In the genomic region with DNA sequence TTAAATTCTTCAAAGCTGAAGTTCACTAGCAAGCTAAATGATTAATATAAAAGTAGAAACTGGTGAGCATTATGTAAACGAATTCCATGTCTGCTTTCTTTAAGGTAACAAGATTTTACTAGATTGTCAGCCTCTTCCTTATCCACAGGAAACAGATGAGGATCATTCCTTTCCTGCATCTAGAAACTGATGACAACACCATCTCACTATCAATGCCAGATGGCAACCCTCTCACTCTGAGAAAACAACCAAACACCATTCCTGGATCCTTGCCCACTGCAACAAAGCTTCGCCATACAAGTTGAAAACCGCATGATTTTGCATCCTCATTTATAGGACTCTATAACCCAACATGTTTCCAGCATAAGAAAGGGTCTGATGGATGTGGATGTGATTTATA, we compare ENCODE assay signal across 12 cellular contexts.
DNase-seq lines count a peak whose midpoint lies in the region; ATAC-seq and TF ChIP-seq lines count a peak whose summit lies in the region.
"Had no signal": no experiment of that assay in that cellular context is flagged by ENCODE, and none has a peak within 500 bp of the region (broad histone marks: within the 10 kb centered on the region; RNA-seq: fewer than 3 reads in every experiment).

No MANE protein-coding gene starts in this region.

- ATAC-seq in WTC11 (no peak), GM21526 (IDR thresholded peaks at IDR 0.05; ENCODE audit: low FRiP score, unreplicated experiment) (no peak), GM18502 (IDR thresholded peaks at IDR 0.05; ENCODE audit: poor library complexity, unreplicated experiment) (no peak), GM18907 (IDR thresholded peaks at IDR 0.05; ENCODE audit: unreplicated experiment) (no peak)
- ATAC-seq: mucosa of descending colon had no signal

- WGBS in hepatocyte (ENCODE audit: low lambda C conversion rate, missing lambda C conversion rate): 52% methylated on average over 3 of the region's 3 CpGs

- peaks cover 28% of the 10 kb centered on the region for H3K4me1 Mint-ChIP-seq in WTC11

- CTCF ChIA-PET in BJ (lab: Yijun Ruan, JAX) (no interaction called here), WTC11 (lab: Charles Lee) (no interaction called here)

- no peaks in the 10 kb centered on the region for H3K27me3 Mint-ChIP-seq in WTC11 (ENCODE audit: low read depth)

- no peak overlapping the region for H3K4me2 ChIP-seq in hepatocyte

- H3K27ac Mint-ChIP-seq in WTC11: no peak overlapping the region

- TF ChIP-seq CTCF in BJ (IDR thresholded peaks at IDR 0.05; ENCODE audit: insufficient read depth, low read depth, low read length): no peak
- TF ChIP-seq CTCF in WTC11 (IDR thresholded peaks at IDR 0.05): no peak
- TF ChIP-seq CTCF in hepatocyte (IDR thresholded peaks at IDR 0.05; ENCODE audit: poor library complexity): no peak

- peaks cover 19% of the 10 kb centered on the region for H3K4me1 ChIP-seq in hepatocyte (ENCODE audit: insufficient read depth)

- H2AFZ ChIP-seq in hepatocyte: no peak overlapping the region

- H3K27me3 ChIP-seq in BJ (ENCODE audit: control insufficient read depth, insufficient read depth, low read length): no peaks in the 10 kb centered on the region
- H3K27me3 ChIP-seq in hepatocyte: no peaks in the 10 kb centered on the region
- H3K27me3 ChIP-seq: tibial artery had no signal

- H3K36me3 ChIP-seq in BJ (ENCODE audit: control insufficient read depth, insufficient read depth, low read length) (peaks cover 5% of the 10 kb centered on the region; the same call in 1 of the 2 replicates), hepatocyte (replicated peaks; ENCODE audit: insufficient read depth, low read depth) (no peaks in the 10 kb centered on the region)

- no peaks in the 10 kb centered on the region for H3K9me3 Mint-ChIP-seq in WTC11

- H3K4me3 Mint-ChIP-seq in WTC11: no peak overlapping the region

- H4K20me1 ChIP-seq in hepatocyte (ENCODE audit: insufficient read depth, poor library complexity, severe bottlenecking): no peaks in the 10 kb centered on the region

- H3K79me2 ChIP-seq in hepatocyte: no peaks in the 10 kb centered on the region

- H3K9me3 ChIP-seq in hepatocyte (ENCODE audit: low read depth): no peaks in the 10 kb centered on the region
- H3K9me3 ChIP-seq: mucosa of descending colon, tibial artery had no signal

- no peak overlapping the region for H3K27ac ChIP-seq in hepatocyte

- DNase-seq in BJ (ENCODE audit: low read depth) (peak; percentile 53), KG1 (lab: John Stamatoyannopoulos, UW) (peak; percentile 25), WTC11 (ENCODE audit: low spot score) (no peak), hepatocyte (ENCODE audit: low spot score) (peak; percentile 34), nucleus accumbens (lab: John Stamatoyannopoulos, UW) (no peak)
- DNase-seq: MM.1S; mucosa of descending colon; stimulated activated CD4-positive, alpha-beta T cell treated with anti-CD3 and anti-CD28 coated beads, Interleukin-2, amount 100 ng/mL, for 48 hours; tibial artery had no signal

- no peaks in the 10 kb centered on the region for H3K9me2 ChIP-seq in hepatocyte (replicated peaks; ENCODE audit: insufficient read depth)

- H3K4me3 ChIP-seq in BJ (ENCODE audit: low read depth, low read length): no peak overlapping the region
- no peak overlapping the region for H3K4me3 ChIP-seq in hepatocyte
- H3K4me3 ChIP-seq: mucosa of descending colon, tibial artery had no signal

- POLR2A ChIA-PET in BJ (lab: Charles Lee) (interaction anchor here (0.6 kb wide), 1 partner anchor 459 kb away, joined by 4 read pairs; no protein-coding TSS in a partner anchor), WTC11 (lab: Charles Lee) (no interaction called here)

- H3K36me3 Mint-ChIP-seq in WTC11: peaks cover 17% of the 10 kb centered on the region

TF ChIP-seq in WTC11, 78 proteins besides CTCF, POLR2A, EP300 and RAD21:
- TF ChIP-seq, protein P1, sequence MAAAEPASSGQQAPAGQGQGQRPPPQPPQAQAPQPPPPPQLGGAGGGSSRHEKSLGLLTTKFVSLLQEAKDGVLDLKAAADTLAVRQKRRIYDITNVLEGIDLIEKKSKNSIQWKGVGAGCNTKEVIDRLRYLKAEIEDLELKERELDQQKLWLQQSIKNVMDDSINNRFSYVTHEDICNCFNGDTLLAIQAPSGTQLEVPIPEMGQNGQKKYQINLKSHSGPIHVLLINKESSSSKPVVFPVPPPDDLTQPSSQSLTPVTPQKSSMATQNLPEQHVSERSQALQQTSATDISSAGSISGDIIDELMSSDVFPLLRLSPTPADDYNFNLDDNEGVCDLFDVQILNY (CRISPR knock-in tag; IDR thresholded peaks at IDR 0.05): no peak
- TF ChIP-seq, protein P2, sequence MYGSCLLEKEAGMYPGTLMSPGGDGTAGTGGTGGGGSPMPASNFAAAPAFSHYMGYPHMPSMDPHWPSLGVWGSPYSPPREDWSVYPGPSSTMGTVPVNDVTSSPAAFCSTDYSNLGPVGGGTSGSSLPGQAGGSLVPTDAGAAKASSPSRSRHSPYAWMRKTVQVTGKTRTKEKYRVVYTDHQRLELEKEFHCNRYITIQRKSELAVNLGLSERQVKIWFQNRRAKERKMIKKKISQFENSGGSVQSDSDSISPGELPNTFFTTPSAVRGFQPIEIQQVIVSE (CRISPR knock-in tag; IDR thresholded peaks at IDR 0.05; ENCODE audit: borderline replicate concordance): 0 out of 2 replicates have a peak, but pooled peaks have one; percentile 47
TF ChIP-seq in WTC11: peak in this region for 1.

Comparison
In these comparisons a context has a peak if more than half of its experiments do, and no peak if none do; other contexts are left out.
1. DNase-seq: peak in BJ (single experiment), KG1 (single experiment) and hepatocyte (single experiment); none in WTC11 (single experiment) and nucleus accumbens (0 of 56).